ENCODE assay signal across 24 cellular contexts in the genomic region with DNA sequence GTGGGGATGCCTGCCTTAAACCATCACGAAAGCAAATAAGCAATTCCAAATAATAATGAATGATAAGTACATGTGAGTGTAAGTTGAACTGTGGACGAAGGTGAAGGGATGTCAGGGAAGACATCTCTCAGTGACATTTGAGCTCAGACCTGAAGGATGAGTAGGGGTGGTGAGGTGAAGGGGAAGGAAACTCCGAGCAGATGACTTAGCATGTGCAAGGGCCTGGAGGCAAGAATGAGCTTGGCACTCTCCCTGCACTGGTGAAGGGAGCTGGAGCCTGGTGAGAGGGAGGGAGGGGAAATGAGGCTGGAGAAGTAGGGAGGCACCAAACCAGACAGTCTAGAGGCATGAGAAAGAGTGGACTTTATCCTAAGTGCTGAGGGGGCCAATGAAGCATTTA.
DNase-seq lines count a peak whose midpoint lies in the region; ATAC-seq, FAIRE-seq and TF ChIP-seq lines count a peak whose summit lies in the region.
"Had no signal": no experiment of that assay in that cellular context is flagged by ENCODE, and none has a peak within 500 bp of the region (broad histone marks: within the 10 kb centered on the region; RNA-seq: fewer than 3 reads in every experiment).

No MANE protein-coding gene starts in this region.

- WGBS in aorta, 2 donors = 49% methylated on average over 3 of the region's 3 CpGs

- H3K9me3 ChIP-seq in aorta (ENCODE audit: control insufficient read depth, low read length) = peaks cover 2% of the 10 kb centered on the region
- H3K9me3 ChIP-seq: BLaER1 treated with 17β-estradiol and CSF1 and Interleukin-3, amounts not matched to agents 10 nM and 100 nM; SK-N-SH had no signal

- no peaks in the 10 kb centered on the region for H3K4me1 ChIP-seq in aorta (ENCODE audit: control insufficient read depth in 1 of 2, insufficient read depth in 2 of 2, low read length in 2 of 2)

- peak overlapping the region; percentile 74 for H3K27ac ChIP-seq in VCaP
- H3K27ac ChIP-seq in aorta (ENCODE audit: low read depth in 1 of 2, low read length in 2 of 2) = no peak overlapping the region
- H3K27ac ChIP-seq: 22Rv1; BLaER1 treated with 17β-estradiol and CSF1 and Interleukin-3, amounts not matched to agents 10 nM and 100 nM; KMS-11 had no signal

- H3K27me3 Mint-ChIP-seq in activated naive CD8-positive, alpha-beta T cell treated with anti-CD3 and anti-CD28 coated beads, Interleukin-2, amount 10 ng/mL, durations not matched to agents 7 days and 5 days = peaks cover 3% of the 10 kb centered on the region
- H3K27me3 Mint-ChIP-seq in activated naive CD8-positive, alpha-beta T cell treated with anti-CD3 and anti-CD28 coated beads, Interleukin-2, amount 50 U/mL, for 24 hours = no peaks in the 10 kb centered on the region

- TF ChIP-seq POLR2A in GM12891 (IDR thresholded peaks at IDR 0.05; ENCODE audit: low read depth, low read length) = no peak

- H3K36me3 Mint-ChIP-seq in activated naive CD8-positive, alpha-beta T cell treated with anti-CD3 and anti-CD28 coated beads, Interleukin-2, amount 10 ng/mL, durations not matched to agents 7 days and 5 days = no peaks in the 10 kb centered on the region
- H3K36me3 Mint-ChIP-seq in activated naive CD8-positive, alpha-beta T cell treated with anti-CD3 and anti-CD28 coated beads, Interleukin-2, amount 50 U/mL, for 24 hours (ENCODE audit: low read depth) = no peaks in the 10 kb centered on the region
- H3K36me3 Mint-ChIP-seq: CD8-positive, alpha-beta T cell had no signal

- no peak for TF ChIP-seq CTCF in VCaP (conservative IDR thresholded peaks at IDR 0.05)
- TF ChIP-seq CTCF in fibroblast of the aortic adventitia (IDR thresholded peaks at IDR 0.05; ENCODE audit: insufficient read depth, low read length) = no peak

- H3K9me3 Mint-ChIP-seq in activated naive CD8-positive, alpha-beta T cell treated with anti-CD3 and anti-CD28 coated beads, Interleukin-2, amount 10 ng/mL, durations not matched to agents 7 days and 5 days = no peaks in the 10 kb centered on the region
- no peaks in the 10 kb centered on the region for H3K9me3 Mint-ChIP-seq in activated naive CD8-positive, alpha-beta T cell treated with anti-CD3 and anti-CD28 coated beads, Interleukin-2, amount 50 U/mL, for 24 hours
- H3K9me3 Mint-ChIP-seq: CD8-positive, alpha-beta T cell had no signal

- H3K36me3 ChIP-seq in aorta (ENCODE audit: control insufficient read depth in 1 of 2, insufficient read depth in 2 of 2, low read length in 1 of 2) = no peaks in the 10 kb centered on the region
- H3K36me3 ChIP-seq: BLaER1 treated with 17β-estradiol and CSF1 and Interleukin-3, amounts not matched to agents 10 nM and 100 nM had no signal

- peak overlapping the region; percentile 25 for H3K27ac Mint-ChIP-seq in activated naive CD8-positive, alpha-beta T cell treated with anti-CD3 and anti-CD28 coated beads, Interleukin-2, amount 10 ng/mL, durations not matched to agents 7 days and 5 days
- no peak overlapping the region for H3K27ac Mint-ChIP-seq in activated naive CD8-positive, alpha-beta T cell treated with anti-CD3 and anti-CD28 coated beads, Interleukin-2, amount 50 U/mL, for 24 hours
- H3K27ac Mint-ChIP-seq: CD8-positive, alpha-beta T cell had no signal

- H3K27me3 ChIP-seq in aorta (ENCODE audit: control insufficient read depth in 1 of 2, insufficient read depth in 2 of 2, low read length in 1 of 2) = no peaks in the 10 kb centered on the region
- H3K27me3 ChIP-seq: BLaER1 treated with 17β-estradiol and CSF1 and Interleukin-3, amounts not matched to agents 10 nM and 100 nM had no signal

- no peak overlapping the region for H3K4me3 Mint-ChIP-seq in activated naive CD8-positive, alpha-beta T cell treated with anti-CD3 and anti-CD28 coated beads, Interleukin-2, amount 10 ng/mL, durations not matched to agents 7 days and 5 days
- no peak overlapping the region for H3K4me3 Mint-ChIP-seq in activated naive CD8-positive, alpha-beta T cell treated with anti-CD3 and anti-CD28 coated beads, Interleukin-2, amount 50 U/mL, for 24 hours
- H3K4me3 Mint-ChIP-seq: CD8-positive, alpha-beta T cell had no signal

- POLR2A ChIA-PET in activated naive CD8-positive, alpha-beta T cell treated with anti-CD3 and anti-CD28 coated beads, Interleukin-2, amount 10 ng/mL, durations not matched to agents 7 days and 5 days (lab: Charles Lee) = interaction anchor here (0.5 kb wide), 1 partner anchor 162 kb away, joined by 4 read pairs; no protein-coding TSS in a partner anchor

- intact Hi-C loops in aorta (cut with DNase I) = no loop called here

- no peak for ATAC-seq in activated naive CD8-positive, alpha-beta T cell treated with anti-CD3 and anti-CD28 coated beads, Interleukin-2, amount 10 ng/mL, durations not matched to agents 7 days and 5 days (ENCODE audit: low read depth)
- ATAC-seq in activated naive CD8-positive, alpha-beta T cell treated with anti-CD3 and anti-CD28 coated beads, Interleukin-2, amount 50 U/mL, for 24 hours = no peak
- ATAC-seq in aorta (ENCODE audit: low FRiP score) = peak; percentile 68
- ATAC-seq: CD8-positive, alpha-beta T cell; HCT116; PC-3 had no signal

- no peak for FAIRE-seq in GM12891 (lab: Jason Lieb, UNC)
- FAIRE-seq: G401.6, H1 had no signal

- H3K4me1 Mint-ChIP-seq in activated naive CD8-positive, alpha-beta T cell treated with anti-CD3 and anti-CD28 coated beads, Interleukin-2, amount 10 ng/mL, durations not matched to agents 7 days and 5 days = no peaks in the 10 kb centered on the region
- no peaks in the 10 kb centered on the region for H3K4me1 Mint-ChIP-seq in activated naive CD8-positive, alpha-beta T cell treated with anti-CD3 and anti-CD28 coated beads, Interleukin-2, amount 50 U/mL, for 24 hours

- no peak for DNase-seq in activated naive CD8-positive, alpha-beta T cell treated with anti-CD3 and anti-CD28 coated beads, Interleukin-2, amount 10 ng/mL, durations not matched to agents 7 days and 5 days
- DNase-seq in activated naive CD8-positive, alpha-beta T cell treated with anti-CD3 and anti-CD28 coated beads, Interleukin-2, amount 50 U/mL, for 24 hours = no peak
- peak; percentile 4 for DNase-seq in fibroblast of the aortic adventitia (ENCODE audit: low read depth)
- DNase-seq in aorta = no peak
- DNase-seq in activated CD8-positive, alpha-beta memory T cell treated with anti-CD3 and anti-CD28 coated beads, Interleukin-2, amount 50 U/mL, for 48 hours = no peak
- no peak for DNase-seq in GM12891 (ENCODE audit: insufficient read length, low spot score)
- no peak for DNase-seq in SHP77 treated with DMSO at 0.1 percent for 48 hours (lab: John Stamatoyannopoulos, UW)
- DNase-seq: ACHN; CD8-positive, alpha-beta T cell; DND-41; NCI-H1417 treated with DMSO at 0.1 percent for 48 hours; NCI-H187; NCI-H2107; NCI-H526 treated with DMSO at 0.1 percent for 48 hours; PC-3; RPMI8226 had no signal

- H3K4me3 ChIP-seq in fibroblast of the aortic adventitia (ENCODE audit: low read depth, low read length) (no peak overlapping the region), aorta (ENCODE audit: low read length in 2 of 2) (no peak overlapping the region)
- H3K4me3 ChIP-seq: BLaER1 treated with 17β-estradiol and CSF1 and Interleukin-3, amounts not matched to agents 10 nM and 100 nM had no signal

TF ChIP-seq in GM12891, 5 proteins besides CTCF, POLR2A, EP300 and RAD21:
- no peak for TF ChIP-seq SPI1 (IDR thresholded peaks at IDR 0.05; ENCODE audit: low read depth, low read length)
TF ChIP-seq in GM12891: peak in this region for 0.
